29 cellular contexts compared by ENCODE assay signal in genomic region chr11:93278976-93279375, GRCh38. TPM values are rescaled to one million over a fixed set of nuclear protein-coding genes. Genes with fewer than 3 reads are reported as not detected.
"Had no signal": no experiment of that assay in that cellular context is flagged by ENCODE, and none has a peak within 500 bp of the region (broad histone marks: within the 10 kb centered on the region; RNA-seq: fewer than 3 reads in every experiment).

No MANE protein-coding gene starts in this region.

- H3K36me3 ChIP-seq: gastrocnemius medialis, heart left ventricle, left lung, pancreas, right lobe of liver, suprapubic skin, transverse colon, upper lobe of right lung, uterus had no signal

- H3K4me1 Mint-ChIP-seq: stimulated activated naive CD8-positive, alpha-beta T cell treated with anti-CD3 and anti-CD28 coated beads, Interleukin-15, amount 100 ng/mL, for 72 hours had no signal

- H3K27ac ChIP-seq: dorsolateral prefrontal cortex, epithelial cell of prostate, gastrocnemius medialis, heart left ventricle, hepatocyte, left lung, pancreas, right lobe of liver, suprapubic skin, transverse colon, upper lobe of right lung, uterus had no signal

- ATAC-seq: esophagus mucosa; gastrocnemius medialis; heart left ventricle; left cardiac atrium; left lung; naive thymus-derived CD4-positive, alpha-beta T cell; right lobe of liver; stimulated activated naive CD8-positive, alpha-beta T cell treated with anti-CD3 and anti-CD28 coated beads, Interleukin-15, amount 100 ng/mL, for 72 hours; upper lobe of right lung had no signal

- H3K27me3 ChIP-seq: dorsolateral prefrontal cortex, gastrocnemius medialis, heart left ventricle, hepatocyte, left lung, pancreas, right lobe of liver, suprapubic skin, transverse colon, upper lobe of right lung, uterus had no signal

- H3K36me3 Mint-ChIP-seq: naive thymus-derived CD4-positive, alpha-beta T cell had no signal

- DNase-seq: dorsolateral prefrontal cortex; effector CD4-positive, alpha-beta T cell; endodermal cell; foreskin fibroblast; gastrocnemius medialis; heart left ventricle; kidney; left cardiac atrium; left lung; mesendoderm; midbrain; naive thymus-derived CD4-positive, alpha-beta T cell; occipital lobe; pancreas; right lobe of liver; small intestine; stimulated activated CD4-positive, alpha-beta T cell treated with anti-CD3 and anti-CD28 coated beads, Interleukin-12 subunit alpha, Interleukin-12 subunit beta, amount 100 ng/mL, for 4 hours; stimulated activated CD4-positive, alpha-beta T cell treated with anti-CD3 and anti-CD28 coated beads, Interleukin-1b, Interleukin-23, amount 100 ng/mL, for 48 hours; stimulated activated CD4-positive, alpha-beta T cell treated with anti-CD3 and anti-CD28 coated beads, Interleukin-4, amount 100 ng/mL, for 1 hour; stimulated activated CD8-positive, alpha-beta memory T cell treated with anti-CD3 and anti-CD28 coated beads, Interleukin-4, amount 100 ng/mL, for 48 hours; stimulated activated naive CD4-positive, alpha-beta T cell; stimulated activated naive CD8-positive, alpha-beta T cell treated with anti-CD3 and anti-CD28 coated beads, Interleukin-15, amount 100 ng/mL, for 72 hours; transverse colon; upper lobe of right lung; uterus had no signal

- H3K4me3 Mint-ChIP-seq: endodermal cell; naive thymus-derived CD4-positive, alpha-beta T cell; stimulated activated naive CD8-positive, alpha-beta T cell treated with anti-CD3 and anti-CD28 coated beads, Interleukin-15, amount 100 ng/mL, for 72 hours had no signal

- H3K27me3 Mint-ChIP-seq: stimulated activated naive CD8-positive, alpha-beta T cell treated with anti-CD3 and anti-CD28 coated beads, Interleukin-15, amount 100 ng/mL, for 72 hours had no signal

- H3K4me3 ChIP-seq: dorsolateral prefrontal cortex, gastrocnemius medialis, heart left ventricle, hepatocyte, left lung, pancreas, right lobe of liver, suprapubic skin, transverse colon, upper lobe of right lung, uterus had no signal

- H3K9me3 ChIP-seq: gastrocnemius medialis, heart left ventricle, left lung, pancreas, right lobe of liver, suprapubic skin, transverse colon, upper lobe of right lung, uterus had no signal

- H3K9me3 Mint-ChIP-seq: endodermal cell; naive thymus-derived CD4-positive, alpha-beta T cell; stimulated activated naive CD8-positive, alpha-beta T cell treated with anti-CD3 and anti-CD28 coated beads, Interleukin-15, amount 100 ng/mL, for 72 hours had no signal

- H3K4me1 ChIP-seq: gastrocnemius medialis, heart left ventricle, left lung, pancreas, right lobe of liver, suprapubic skin, transverse colon, upper lobe of right lung, uterus had no signal

- H3K27ac Mint-ChIP-seq: endodermal cell; naive thymus-derived CD4-positive, alpha-beta T cell; stimulated activated naive CD8-positive, alpha-beta T cell treated with anti-CD3 and anti-CD28 coated beads, Interleukin-15, amount 100 ng/mL, for 72 hours had no signal

RNA-seq across cellular contexts. Expression of gene DEUP1, which starts 51.6 kb away (rescaled TPM):
- polyA plus RNA-seq: heart left ventricle; naive thymus-derived CD4-positive, alpha-beta T cell had no signal
